ENCODE assay signal across 10 cellular contexts in genomic region chr17:55783684-55784245, GRCh38. TPM values are rescaled to one million over a fixed set of nuclear protein-coding genes. Genes with fewer than 3 reads are reported as not detected.
DNase-seq lines count a peak whose midpoint lies in the region; ATAC-seq, FAIRE-seq and TF ChIP-seq lines count a peak whose summit lies in the region.
"Had no signal": no experiment of that assay in that cellular context is flagged by ENCODE, and none has a peak within 500 bp of the region (broad histone marks: within the 10 kb centered on the region; RNA-seq: fewer than 3 reads in every experiment).

No MANE protein-coding gene starts in this region.

- DNase-seq in AG08395 (ENCODE audit: low spot score) (peak; percentile 74), Kasumi-1 (lab: John Stamatoyannopoulos, UW) (peak; percentile 96 to 98), endothelial cell of umbilical vein (ENCODE audit: low read depth, low spot score) (peak; percentile 6), lower lobe of right lung (peak; percentile 50), HAP-1 (ENCODE audit: low spot score in 2 of 2) (no peak)
- no peak for DNase-seq in effector memory CD4-positive, alpha-beta T cell
- DNase-seq in naive thymus-derived CD8-positive, alpha-beta T cell, result no peak
- DNase-seq: NCI-H1930, right lobe of liver had no signal

- H3K27ac ChIP-seq in endothelial cell of umbilical vein (ENCODE audit: insufficient read depth, low read depth, low read length) (no peak overlapping the region), lower lobe of right lung (peak overlapping the region; percentile 61)
- no peak overlapping the region for H3K27ac ChIP-seq in effector memory CD4-positive, alpha-beta T cell (ENCODE audit: insufficient read depth, low read length, poor library complexity, severe bottlenecking)
- H3K27ac ChIP-seq: right lobe of liver had no signal

- no peaks in the 10 kb centered on the region for H3K9me3 ChIP-seq in endothelial cell of umbilical vein (replicated peaks; ENCODE audit: control insufficient read depth, insufficient read depth, low read length)
- no peaks in the 10 kb centered on the region for H3K9me3 ChIP-seq in lower lobe of right lung
- no peaks in the 10 kb centered on the region for H3K9me3 ChIP-seq in effector memory CD4-positive, alpha-beta T cell (ENCODE audit: control insufficient read depth, low read length)
- no peaks in the 10 kb centered on the region for H3K9me3 ChIP-seq in HAP-1
- H3K9me3 ChIP-seq: right lobe of liver had no signal

- no TSS peak for BruUV-seq in endothelial cell of umbilical vein (replicated peaks; lab: Mats Ljungman, UMichigan)

- no peak overlapping the region for H2AFZ ChIP-seq in endothelial cell of umbilical vein (ENCODE audit: low read depth, low read length)

- H3K4me3 ChIP-seq in endothelial cell of umbilical vein (replicated peaks in 1 of 3; ENCODE audit: insufficient read depth in 1 of 3, low read depth in 1 of 3, low read length in 3 of 3), result no peak overlapping the region
- H3K4me3 ChIP-seq in lower lobe of right lung, result no peak overlapping the region
- no peak overlapping the region for H3K4me3 ChIP-seq in effector memory CD4-positive, alpha-beta T cell (ENCODE audit: insufficient read depth, low read depth, low read length, poor library complexity, severe bottlenecking)
- no peak overlapping the region for H3K4me3 ChIP-seq in HAP-1
- H3K4me3 ChIP-seq: right lobe of liver had no signal

- no peak overlapping the region for H3K9ac ChIP-seq in endothelial cell of umbilical vein (replicated peaks; ENCODE audit: extremely low read depth, insufficient read depth, low read length)

- in situ Hi-C loops in HAP-1 (cut with MboI; ENCODE audit: low sequenced_read_pairs), result no loop called here

- H3K9me1 ChIP-seq in endothelial cell of umbilical vein (replicated peaks; ENCODE audit: control insufficient read depth, extremely low read depth, insufficient read depth, low read length), result no peaks in the 10 kb centered on the region

- H3K4me1 Mint-ChIP-seq in naive thymus-derived CD8-positive, alpha-beta T cell, result no peaks in the 10 kb centered on the region
- H3K4me1 Mint-ChIP-seq in activated T-helper 17 cell treated with anti-CD3 and anti-CD28 coated beads, Interleukin-2, amount 50 U/mL, for 72 hours, result no peaks in the 10 kb centered on the region

- peaks cover 0 to 12% (median 1%) of the 10 kb centered on the region in 5 donors for H3K27me3 Mint-ChIP-seq in naive thymus-derived CD8-positive, alpha-beta T cell
- peaks cover 9% of the 10 kb centered on the region for H3K27me3 Mint-ChIP-seq in activated T-helper 17 cell treated with anti-CD3 and anti-CD28 coated beads, Interleukin-2, amount 50 U/mL, for 72 hours

- no peaks in the 10 kb centered on the region for H3K27me3 ChIP-seq in endothelial cell of umbilical vein (ENCODE audit: control insufficient read depth in 2 of 2, insufficient read depth in 2 of 2, low read length in 2 of 2)
- H3K27me3 ChIP-seq in lower lobe of right lung (ENCODE audit: low read depth), result no peaks in the 10 kb centered on the region
- H3K27me3 ChIP-seq in effector memory CD4-positive, alpha-beta T cell (replicated peaks; ENCODE audit: control insufficient read depth, insufficient read depth, low read length, poor library complexity, severe bottlenecking), result no peaks in the 10 kb centered on the region
- H3K27me3 ChIP-seq in HAP-1 (ENCODE audit: low read depth), result no peaks in the 10 kb centered on the region
- H3K27me3 ChIP-seq: right lobe of liver had no signal

- FAIRE-seq in endothelial cell of umbilical vein (lab: Jason Lieb, UNC), result no peak

- H3K9me3 Mint-ChIP-seq in naive thymus-derived CD8-positive, alpha-beta T cell, result peaks cover 0 to 3% (median 0%) of the 10 kb centered on the region in 9 donors
- H3K9me3 Mint-ChIP-seq in activated T-helper 17 cell treated with anti-CD3 and anti-CD28 coated beads, Interleukin-2, amount 50 U/mL, for 72 hours, result no peaks in the 10 kb centered on the region

- H3K4me1 ChIP-seq in endothelial cell of umbilical vein (ENCODE audit: control insufficient read depth, extremely low read depth, insufficient read depth, low read length), result no peaks in the 10 kb centered on the region
- no peaks in the 10 kb centered on the region for H3K4me1 ChIP-seq in lower lobe of right lung
- no peaks in the 10 kb centered on the region for H3K4me1 ChIP-seq in effector memory CD4-positive, alpha-beta T cell (ENCODE audit: control insufficient read depth, insufficient read depth, low read length, poor library complexity, severe bottlenecking)
- H3K4me1 ChIP-seq in HAP-1, result no peaks in the 10 kb centered on the region
- H3K4me1 ChIP-seq: right lobe of liver had no signal

- intact Hi-C loops in endothelial cell of umbilical vein (cut with micrococcal nuclease), result no loop called here
- intact Hi-C loops in lower lobe of right lung (cut with DNase I), result no loop called here

- H3K36me3 ChIP-seq in endothelial cell of umbilical vein (ENCODE audit: control insufficient read depth in 2 of 2, extremely low read depth in 1 of 2, insufficient read depth in 2 of 2, low read length in 2 of 2) (no peaks in the 10 kb centered on the region), lower lobe of right lung (no peaks in the 10 kb centered on the region), HAP-1 (replicated peaks) (no peaks in the 10 kb centered on the region)
- H3K36me3 ChIP-seq in effector memory CD4-positive, alpha-beta T cell (ENCODE audit: control insufficient read depth, insufficient read depth, low read length), result no peaks in the 10 kb centered on the region
- H3K36me3 ChIP-seq: right lobe of liver had no signal

- H3K4me3 Mint-ChIP-seq in naive thymus-derived CD8-positive, alpha-beta T cell, result no peak overlapping the region
- H3K4me3 Mint-ChIP-seq in activated T-helper 17 cell treated with anti-CD3 and anti-CD28 coated beads, Interleukin-2, amount 50 U/mL, for 72 hours, result no peak overlapping the region

- no peak overlapping the region for H3K27ac Mint-ChIP-seq in naive thymus-derived CD8-positive, alpha-beta T cell
- H3K27ac Mint-ChIP-seq in activated T-helper 17 cell treated with anti-CD3 and anti-CD28 coated beads, Interleukin-2, amount 50 U/mL, for 72 hours, result no peak overlapping the region

- peak; percentile 75 to 80 for ATAC-seq in lower lobe of right lung
- ATAC-seq in naive thymus-derived CD8-positive, alpha-beta T cell, result no peak
- ATAC-seq in activated T-helper 17 cell treated with anti-CD3 and anti-CD28 coated beads, Interleukin-2, amount 50 U/mL, for 72 hours (replicated peaks), result no peak

- TF ChIP-seq CTCF in endothelial cell of umbilical vein (IDR thresholded peaks at IDR 0.05; ENCODE audit: extremely low read depth in 1 of 2, insufficient read depth in 1 of 2, low read depth in 1 of 2, low read length in 2 of 2) (no peak), lower lobe of right lung (IDR thresholded peaks at IDR 0.05) (no peak)

- H3K4me2 ChIP-seq in endothelial cell of umbilical vein (ENCODE audit: insufficient read depth, low read length), result no peak overlapping the region

- dilution Hi-C loops in endothelial cell of umbilical vein (cut with MboI; ENCODE audit: extremely low pct_ligation_motif_present, low sequenced_read_pairs), result no loop called here

- no peaks in the 10 kb centered on the region for H3K36me3 Mint-ChIP-seq in naive thymus-derived CD8-positive, alpha-beta T cell
- no peaks in the 10 kb centered on the region for H3K36me3 Mint-ChIP-seq in activated T-helper 17 cell treated with anti-CD3 and anti-CD28 coated beads, Interleukin-2, amount 50 U/mL, for 72 hours (ENCODE audit: low read depth)

- no peaks in the 10 kb centered on the region for H3K79me2 ChIP-seq in endothelial cell of umbilical vein (ENCODE audit: control insufficient read depth, insufficient read depth, low read length)

- TF ChIP-seq POLR2A in endothelial cell of umbilical vein (IDR thresholded peaks at IDR 0.05; ENCODE audit: low read depth, low read length), result no peak

- H4K20me1 ChIP-seq in endothelial cell of umbilical vein (replicated peaks; ENCODE audit: control insufficient read depth, extremely low read depth, insufficient read depth, low read length), result no peaks in the 10 kb centered on the region

- CTCF ChIA-PET in endothelial cell of umbilical vein (lab: Charles Lee), result interaction anchor here (0.9 to 1.1 kb wide), 3 partner anchors 49 to 269 kb away, joined by 3 read pairs; no protein-coding TSS in a partner anchor

- POLR2A ChIA-PET in endothelial cell of umbilical vein (lab: Charles Lee), result no interaction called here
- POLR2A ChIA-PET in naive thymus-derived CD8-positive, alpha-beta T cell (lab: Charles Lee), result no interaction called here

TF ChIP-seq in endothelial cell of umbilical vein, 7 proteins besides CTCF, POLR2A, EP300 and RAD21:
- TF ChIP-seq POLR2AphosphoS5 (IDR thresholded peaks at IDR 0.05; ENCODE audit: insufficient read depth, low read depth, low read length), result no peak
- no peak for TF ChIP-seq MYC (IDR thresholded peaks at IDR 0.05; ENCODE audit: low read depth, low read length)
- no peak for TF ChIP-seq FOS (IDR thresholded peaks at IDR 0.05; ENCODE audit: borderline replicate concordance, insufficient read depth, low read length)
- TF ChIP-seq MAX (IDR thresholded peaks at IDR 0.05; ENCODE audit: insufficient read depth, insufficient read length), result no peak
- no peak for TF ChIP-seq JUN (IDR thresholded peaks at IDR 0.05; ENCODE audit: borderline replicate concordance, insufficient read depth, insufficient read length, low read depth)
- TF ChIP-seq EZH2 (IDR thresholded peaks at IDR 0.05; ENCODE audit: borderline replicate concordance, low read depth, low read length, severe bottlenecking), result no peak
- TF ChIP-seq GATA2 (IDR thresholded peaks at IDR 0.05; ENCODE audit: insufficient read depth, insufficient read length, low read depth, low read length), result no peak
TF ChIP-seq in endothelial cell of umbilical vein: peak in this region for 0.

RNA-seq across cellular contexts. Expression of gene PCTP, which starts 32.9 kb away (rescaled TPM):
- total RNA-seq in endothelial cell of umbilical vein (13.5 and 14.5 TPM in 2 replicates), lower lobe of right lung (28.1 TPM)
- polyA plus RNA-seq in endothelial cell of umbilical vein, result 15.0 and 18.3 TPM in 2 replicates
- polyA plus RNA-seq in endothelial cell of umbilical vein (2011; cell fraction: cytosol; rRNA removed), result 18.3 and 20.3 TPM in 2 replicates
- polyA plus RNA-seq in endothelial cell of umbilical vein (2011; cell fraction: nucleus; rRNA removed), result 10.9 and 14.2 TPM in 2 replicates
- 13.7 and 16.3 TPM in 2 replicates for polyA plus RNA-seq in endothelial cell of umbilical vein (2012)
- 18.2 and 23.7 TPM in 2 replicates for polyA minus RNA-seq in endothelial cell of umbilical vein
- 0.92 TPM for polyA minus RNA-seq in endothelial cell of umbilical vein (2011; cell fraction: cytosol; rRNA and poly(A)+ RNA removed)
- polyA minus RNA-seq in endothelial cell of umbilical vein (2011; cell fraction: nucleus; rRNA and poly(A)+ RNA removed), result 5.2 and 7.4 TPM in 2 replicates
- 1 to 10 TPM; 2.7 to 2.9 TPM for total RNA-seq in naive thymus-derived CD8-positive, alpha-beta T cell
- 1 to 10 TPM; 1.8 to 3.7 (median 2.3) TPM for polyA plus RNA-seq in naive thymus-derived CD8-positive, alpha-beta T cell
- total RNA-seq in activated T-helper 17 cell treated with anti-CD3 and anti-CD28 coated beads, Interleukin-2, amount 50 U/mL, for 72 hours, result 10 to 100 TPM; 12.8 to 14.7 TPM

Comparison
In these comparisons a context has a peak if more than half of its experiments do, and no peak if none do; other contexts are left out.
1. DNase-seq: peak in AG08395 (single experiment), Kasumi-1 (2 of 2), endothelial cell of umbilical vein (single experiment) and lower lobe of right lung (single experiment); none in effector memory CD4-positive, alpha-beta T cell (0 of 3), HAP-1 (0 of 2) and naive thymus-derived CD8-positive, alpha-beta T cell (0 of 10).
2. ATAC-seq: peak in lower lobe of right lung (2 of 2); none in naive thymus-derived CD8-positive, alpha-beta T cell (0 of 2) and activated T-helper 17 cell treated with anti-CD3 and anti-CD28 coated beads, Interleukin-2, amount 50 U/mL, for 72 hours (single experiment).